ENCODE assay signal across 18 cellular contexts in genomic region chr14:94099006-94099405, GRCh38.
"Had no signal": no experiment of that assay in that cellular context is flagged by ENCODE, and none has a peak within 500 bp of the region (broad histone marks: within the 10 kb centered on the region; RNA-seq: fewer than 3 reads in every experiment).

No MANE protein-coding gene starts in this region.

- H3K4me3 ChIP-seq: breast epithelium, mucosa of descending colon, spleen had no signal

- DNase-seq: activated CD4-positive, alpha-beta T cell treated with anti-CD3 and anti-CD28 coated beads for 1 hour; activated CD8-positive, alpha-beta memory T cell treated with anti-CD3 and anti-CD28 coated beads for 24 hours; activated naive CD4-positive, alpha-beta T cell treated with anti-CD3 and anti-CD28 coated beads for 36 hours; activated naive CD8-positive, alpha-beta T cell treated with anti-CD3 and anti-CD28 coated beads, Interleukin-2, amount 50 U/mL, for 24 hours; anterior cingulate cortex; effector memory CD8-positive, alpha-beta T cell; foreskin keratinocyte; hippocampal formation; left cardiac atrium; mesenchymal stem cell; mucosa of descending colon; naive thymus-derived CD4-positive, alpha-beta T cell; spleen; stimulated activated naive CD4-positive, alpha-beta T cell had no signal

- H3K4me1 Mint-ChIP-seq: activated naive CD8-positive, alpha-beta T cell treated with anti-CD3 and anti-CD28 coated beads, Interleukin-2, amount 50 U/mL, for 24 hours; naive thymus-derived CD4-positive, alpha-beta T cell had no signal

- H3K4me1 ChIP-seq: breast epithelium, foreskin keratinocyte, parathyroid adenoma, spleen had no signal

- H3K9me3 Mint-ChIP-seq: activated naive CD4-positive, alpha-beta T cell treated with anti-CD3 and anti-CD28 coated beads for 36 hours; activated naive CD8-positive, alpha-beta T cell treated with anti-CD3 and anti-CD28 coated beads, Interleukin-2, amount 50 U/mL, for 24 hours; dendritic cell treated with granulocyte-macrophage colony-stimulating factor and Interleukin-4, amounts not matched to agents 40 ng/mL and 50 ng/mL, for 4 days; effector memory CD8-positive, alpha-beta T cell; naive thymus-derived CD4-positive, alpha-beta T cell; T-helper 1 cell treated with Interleukin-12 subunit alpha and Interleukin-12 subunit beta and Interleukin-4 antibody, amounts not matched to agents 30 μg/mL and 1 μg/mL, for 36 hours had no signal

- ATAC-seq: effector memory CD8-positive, alpha-beta T cell; left cardiac atrium; mucosa of descending colon; naive thymus-derived CD4-positive, alpha-beta T cell had no signal

- H3K27ac Mint-ChIP-seq: activated naive CD4-positive, alpha-beta T cell treated with anti-CD3 and anti-CD28 coated beads for 36 hours; activated naive CD8-positive, alpha-beta T cell treated with anti-CD3 and anti-CD28 coated beads, Interleukin-2, amount 50 U/mL, for 24 hours; dendritic cell treated with granulocyte-macrophage colony-stimulating factor and Interleukin-4, amounts not matched to agents 40 ng/mL and 50 ng/mL, for 4 days; effector memory CD8-positive, alpha-beta T cell; naive thymus-derived CD4-positive, alpha-beta T cell; T-helper 1 cell treated with Interleukin-12 subunit alpha and Interleukin-12 subunit beta and Interleukin-4 antibody, amounts not matched to agents 30 μg/mL and 1 μg/mL, for 36 hours had no signal

- H3K27me3 Mint-ChIP-seq: activated naive CD8-positive, alpha-beta T cell treated with anti-CD3 and anti-CD28 coated beads, Interleukin-2, amount 50 U/mL, for 24 hours; dendritic cell treated with granulocyte-macrophage colony-stimulating factor and Interleukin-4, amounts not matched to agents 40 ng/mL and 50 ng/mL, for 4 days; effector memory CD8-positive, alpha-beta T cell; naive thymus-derived CD4-positive, alpha-beta T cell had no signal

- H3K9me3 ChIP-seq: breast epithelium, mucosa of descending colon, spleen had no signal

- H3K4me3 Mint-ChIP-seq: activated naive CD4-positive, alpha-beta T cell treated with anti-CD3 and anti-CD28 coated beads for 36 hours; activated naive CD8-positive, alpha-beta T cell treated with anti-CD3 and anti-CD28 coated beads, Interleukin-2, amount 50 U/mL, for 24 hours; dendritic cell treated with granulocyte-macrophage colony-stimulating factor and Interleukin-4, amounts not matched to agents 40 ng/mL and 50 ng/mL, for 4 days; effector memory CD8-positive, alpha-beta T cell; naive thymus-derived CD4-positive, alpha-beta T cell; T-helper 1 cell treated with Interleukin-12 subunit alpha and Interleukin-12 subunit beta and Interleukin-4 antibody, amounts not matched to agents 30 μg/mL and 1 μg/mL, for 36 hours had no signal

- H3K36me3 ChIP-seq: breast epithelium had no signal

- H3K27me3 ChIP-seq: breast epithelium, foreskin keratinocyte, spleen had no signal
